Comparison of ENCODE assay signal across 29 cellular contexts in genomic region chr2:44104855-44105271, GRCh38.
"Had no signal": no experiment of that assay in that cellular context is flagged by ENCODE, and none has a peak within 500 bp of the region (broad histone marks: within the 10 kb centered on the region; RNA-seq: fewer than 3 reads in every experiment).

No MANE protein-coding gene starts in this region.

- FAIRE-seq: astrocyte, colon, endothelial cell of umbilical vein, TTC549 had no signal

- H3K36me3 Mint-ChIP-seq: activated naive CD8-positive, alpha-beta T cell treated with anti-CD3 and anti-CD28 coated beads for 36 hours; natural killer cell had no signal

- H3K9me3 Mint-ChIP-seq: activated naive CD8-positive, alpha-beta T cell treated with anti-CD3 and anti-CD28 coated beads for 36 hours; activated T-cell treated with anti-CD3 and anti-CD28 coated beads, Interleukin-2, amount 50 U/mL, for 4 hours; activated T-helper 2 cell treated with anti-CD3 and anti-CD28 coated beads, Interferon-gamma antibody, Interleukin-2, Interleukin-4, amounts not matched to agents 10 μg/mL and 5 μg/mL and 100 μg/mL, durations not matched to agents 14 hours and 24 hours and 36 hours; effector memory CD8-positive, alpha-beta T cell; natural killer cell; T-helper 2 cell treated with Interferon-gamma antibody and Interleukin-4, amounts not matched to agents 5 μg/mL and 100 μg/mL, for 36 hours had no signal

- H3K9me3 ChIP-seq: left ventricle myocardium inferior, spleen, testis had no signal

- H3K4me3 ChIP-seq: dorsolateral prefrontal cortex, left ventricle myocardium inferior, spleen, testis had no signal

- H3K27me3 ChIP-seq: spleen, testis had no signal

- H3K27ac ChIP-seq: dorsolateral prefrontal cortex, left ventricle myocardium inferior, spleen had no signal

- ATAC-seq: activated T-cell treated with anti-CD3 and anti-CD28 coated beads, Interleukin-2, amount 50 U/mL, for 4 hours; effector memory CD8-positive, alpha-beta T cell; esophagus mucosa; natural killer cell had no signal

- H3K36me3 ChIP-seq: left ventricle myocardium inferior, spleen had no signal

- DNase-seq: activated CD4-positive, alpha-beta T cell treated with anti-CD3 and anti-CD28 coated beads for 1 hour; activated CD4-positive, alpha-beta T cell treated with anti-CD3 and anti-CD28 coated beads, Interleukin-2, amount 50 U/mL, for 1 hour; activated CD8-positive, alpha-beta memory T cell treated with anti-CD3 and anti-CD28 coated beads for 24 hours; activated CD8-positive, alpha-beta memory T cell treated with anti-CD3 and anti-CD28 coated beads, Interleukin-2, amount 50 U/mL, for 48 hours; activated naive CD4-positive, alpha-beta T cell treated with Interleukin-2 at 50 U/mL for 16 hours; activated naive CD8-positive, alpha-beta T cell treated with anti-CD3 and anti-CD28 coated beads for 36 hours; activated T-cell treated with anti-CD3 and anti-CD28 coated beads, Interleukin-2, amount 50 U/mL, for 4 hours; central memory CD4-positive, alpha-beta T cell; dorsolateral prefrontal cortex; effector memory CD8-positive, alpha-beta T cell; foreskin melanocyte; glutamatergic neuron; hippocampal formation; kidney glomerular epithelial cell; left ventricle myocardium inferior; natural killer cell; spleen; stimulated activated CD4-positive, alpha-beta T cell treated with anti-CD3 and anti-CD28 coated beads, Interleukin-4, amount 100 ng/mL, for 1 hour; stimulated activated naive CD4-positive, alpha-beta T cell; testis; trophoblast cell had no signal

- H3K27me3 Mint-ChIP-seq: activated naive CD8-positive, alpha-beta T cell treated with anti-CD3 and anti-CD28 coated beads for 36 hours; progenitor cell of endocrine pancreas had no signal

- H3K27ac Mint-ChIP-seq: activated naive CD8-positive, alpha-beta T cell treated with anti-CD3 and anti-CD28 coated beads for 36 hours; activated T-helper 2 cell treated with anti-CD3 and anti-CD28 coated beads, Interferon-gamma antibody, Interleukin-2, Interleukin-4, amounts not matched to agents 10 μg/mL and 5 μg/mL and 100 μg/mL, durations not matched to agents 14 hours and 24 hours and 36 hours; effector memory CD8-positive, alpha-beta T cell; natural killer cell; progenitor cell of endocrine pancreas; T-helper 2 cell treated with Interferon-gamma antibody and Interleukin-4, amounts not matched to agents 5 μg/mL and 100 μg/mL, for 36 hours had no signal

- H3K4me3 Mint-ChIP-seq: activated naive CD8-positive, alpha-beta T cell treated with anti-CD3 and anti-CD28 coated beads for 36 hours; activated T-cell treated with anti-CD3 and anti-CD28 coated beads, Interleukin-2, amount 50 U/mL, for 4 hours; effector memory CD8-positive, alpha-beta T cell; natural killer cell; T-helper 2 cell treated with Interferon-gamma antibody and Interleukin-4, amounts not matched to agents 5 μg/mL and 100 μg/mL, for 36 hours had no signal
